In the genomic region with DNA sequence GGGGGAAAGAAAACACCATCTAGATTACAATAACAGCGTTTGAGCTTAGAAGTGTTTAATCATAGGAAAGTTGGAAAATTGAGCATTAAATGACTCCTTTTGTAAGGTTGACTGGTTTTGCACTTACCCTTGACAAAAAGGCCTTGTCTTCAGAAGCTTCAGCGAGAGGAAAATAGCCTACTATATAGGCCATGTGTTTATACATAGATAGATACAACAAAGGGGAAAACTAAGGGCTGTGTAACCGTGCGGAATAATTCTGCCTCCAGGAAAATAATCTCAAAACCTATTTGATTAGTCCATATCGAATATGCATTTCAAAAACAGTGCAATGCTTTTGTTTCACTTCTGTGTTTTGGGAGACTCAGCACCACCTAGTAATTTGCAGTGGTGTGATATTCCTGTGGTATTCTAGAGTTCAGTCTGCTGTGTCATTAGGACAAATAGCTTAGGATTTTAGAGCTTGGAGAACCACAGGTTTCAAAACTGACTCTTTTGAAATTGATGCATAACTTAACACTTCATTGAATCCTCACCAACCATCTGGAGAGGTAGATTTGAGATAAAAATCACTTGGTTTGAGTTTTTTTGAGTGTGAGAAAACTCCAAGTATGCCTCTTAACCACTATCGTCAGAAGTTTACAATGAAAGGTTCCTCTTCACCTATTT, we compare ENCODE assay signal across 8 cellular contexts. TPM values are rescaled to one million over a fixed set of nuclear protein-coding genes. Genes with fewer than 3 reads are reported as not detected.
DNase-seq lines count a peak whose midpoint lies in the region; ATAC-seq and TF ChIP-seq lines count a peak whose summit lies in the region.

No MANE protein-coding gene starts in this region.

- peak overlapping the region; percentile 89 for H3K4me3 Mint-ChIP-seq in activated naive CD8-positive, alpha-beta T cell treated with anti-CD3 and anti-CD28 coated beads, Interleukin-2, amount 50 U/mL, for 24 hours

- TF ChIP-seq CTCF in right atrium auricular region (IDR thresholded peaks at IDR 0.05) (no peak), lung (IDR thresholded peaks at IDR 0.05; ENCODE audit: control extremely low read depth, extremely low read depth) (no peak)

- H3K36me3 ChIP-seq in right atrium auricular region, result no peaks in the 10 kb centered on the region
- peaks cover 0 to 5% of the 10 kb centered on the region in 2 donors for H3K36me3 ChIP-seq in lung (ENCODE audit: control insufficient read depth in 2 of 2, insufficient read depth in 2 of 2, low read length in 2 of 2)

- H3K27me3 ChIP-seq in right atrium auricular region (no peaks in the 10 kb centered on the region), lung (ENCODE audit: control insufficient read depth, insufficient read depth) (no peaks in the 10 kb centered on the region)

- H3K4me1 ChIP-seq in right atrium auricular region (peaks cover 0 to 66% of the 10 kb centered on the region in 2 donors), lung (ENCODE audit: control insufficient read depth in 2 of 2, insufficient read depth in 2 of 2, low read length in 2 of 2) (peaks cover 18 to 21% of the 10 kb centered on the region in 2 donors)

- H3K4me1 Mint-ChIP-seq in activated naive CD8-positive, alpha-beta T cell treated with anti-CD3 and anti-CD28 coated beads, Interleukin-2, amount 50 U/mL, for 24 hours, result peaks cover 66% of the 10 kb centered on the region

- H3K4me3 ChIP-seq in right atrium auricular region (peak overlapping the region; percentile 81 to 89), lung (peak overlapping the region; percentile 53)

- H3K27ac ChIP-seq in right atrium auricular region (peak overlapping the region; percentile 97 to 99), lung (ENCODE audit: low read depth in 1 of 2, low read length in 1 of 2) (peak overlapping the region; percentile 72 to 75)

- intact Hi-C loops in cardiac septum (cut with DNase I), result loop anchor here (2.0 to 5.0 kb wide), 3 partner anchors 37 to 171 kb away; partner anchors contain the start of genes B4GALT4 and POGLUT1

- WGBS in lung, 2 donors, result 24 to 58% methylated on average over 6 of the region's 6 CpGs

- peaks cover 17% of the 10 kb centered on the region for H3K36me3 Mint-ChIP-seq in activated naive CD8-positive, alpha-beta T cell treated with anti-CD3 and anti-CD28 coated beads, Interleukin-2, amount 50 U/mL, for 24 hours (ENCODE audit: low read depth)

- H3K27me3 Mint-ChIP-seq in activated naive CD8-positive, alpha-beta T cell treated with anti-CD3 and anti-CD28 coated beads, Interleukin-2, amount 50 U/mL, for 24 hours, result no peaks in the 10 kb centered on the region

- H3K9me3 Mint-ChIP-seq in activated naive CD8-positive, alpha-beta T cell treated with anti-CD3 and anti-CD28 coated beads, Interleukin-2, amount 50 U/mL, for 24 hours, result no peaks in the 10 kb centered on the region

- ATAC-seq in activated naive CD8-positive, alpha-beta T cell treated with anti-CD3 and anti-CD28 coated beads, Interleukin-2, amount 50 U/mL, for 24 hours, result no peak
- ATAC-seq in lung (ENCODE audit: insufficient read depth, low FRiP score) (no peak), HG02623 (IDR thresholded peaks at IDR 0.05; ENCODE audit: unreplicated experiment) (no peak), HG02852 (IDR thresholded peaks at IDR 0.05; ENCODE audit: unreplicated experiment) (no peak)

- no peaks in the 10 kb centered on the region for H3K9me3 ChIP-seq in right atrium auricular region
- H3K9me3 ChIP-seq in lung (ENCODE audit: control insufficient read depth in 2 of 2, insufficient read depth in 1 of 2, low read length in 1 of 2), result no peaks in the 10 kb centered on the region

- DNase-seq in right atrium auricular region (ENCODE audit: low spot score) (no peak), cardiac septum (ENCODE audit: low spot score) (no peak), lung (ENCODE audit: low spot score) (no peak), DMS114 treated with DMSO at 0.1 percent for 48 hours (lab: John Stamatoyannopoulos, UW; ENCODE audit: unreplicated experiment) (no peak)
- no peak for DNase-seq in activated naive CD8-positive, alpha-beta T cell treated with anti-CD3 and anti-CD28 coated beads, Interleukin-2, amount 50 U/mL, for 24 hours
- DNase-seq in stimulated activated CD8-positive, alpha-beta memory T cell treated with anti-CD3 and anti-CD28 coated beads, Interleukin-4, amount 100 ng/mL, for 48 hours, result no peak

- H3K27ac Mint-ChIP-seq in activated naive CD8-positive, alpha-beta T cell treated with anti-CD3 and anti-CD28 coated beads, Interleukin-2, amount 50 U/mL, for 24 hours, result peak overlapping the region; percentile 92

RNA-seq across cellular contexts. Expression of gene ARHGAP31, which starts 1.8 kb away (rescaled TPM):
- total RNA-seq in right atrium auricular region (10 to 100 TPM; 29.9 to 33.1 TPM), cardiac septum (35.7 TPM), lung (10 to 100 TPM; 45.8 to 58.5 TPM)
- polyA plus RNA-seq in lung, result 10 to 100 TPM; 11.6 to 17.5 TPM

RNA-seq across cellular contexts. Expression of gene B4GALT4, which starts 55.3 kb away (rescaled TPM):
- total RNA-seq in right atrium auricular region (10 to 100 TPM; 15.6 to 16.4 TPM), cardiac septum (13.2 TPM), lung (10 to 100 TPM; 13.5 to 23.2 TPM)
- 10 to 100 TPM in 1 of 2 donors, 1 to 10 TPM in 1; 7.5 to 18.1 TPM for polyA plus RNA-seq in lung
